Comparison of ENCODE assay signal across 9 cellular contexts in genomic region chr12:115354476-115354890, GRCh38.
A peak's percentile ranks its signal among the peaks of the same experiment; 100 is the strongest.
DNase-seq lines count a peak whose midpoint lies in the region; ATAC-seq and TF ChIP-seq lines count a peak whose summit lies in the region.
"Had no signal": no experiment of that assay in that cellular context is flagged by ENCODE, and none has a peak within 500 bp of the region (broad histone marks: within the 10 kb centered on the region; RNA-seq: fewer than 3 reads in every experiment).

No MANE protein-coding gene starts in this region.

- no peaks in the 10 kb centered on the region for H4K20me1 ChIP-seq in SK-N-SH (ENCODE audit: insufficient read depth)

- no peaks in the 10 kb centered on the region for H3K27me3 ChIP-seq in SK-N-SH (ENCODE audit: insufficient read depth)
- H3K27me3 ChIP-seq in tibial nerve = no peaks in the 10 kb centered on the region

- H3K9me3 ChIP-seq in SK-N-SH (no peaks in the 10 kb centered on the region), tibial nerve (no peaks in the 10 kb centered on the region)

- peak overlapping the region; percentile 70 for H3K4me2 ChIP-seq in SK-N-SH

- H3K79me2 ChIP-seq in SK-N-SH (ENCODE audit: insufficient read depth) = no peaks in the 10 kb centered on the region

- H3K27ac ChIP-seq in SK-N-SH (ENCODE audit: low read depth in 2 of 2, low read length in 1 of 2) = peak overlapping the region; percentile 26 to 92; a peak in 3 of 4 replicates
- H3K27ac ChIP-seq in tibial nerve = peak overlapping the region in 3 of 4 donors; percentile 68 to 86 (median 79)

- peak overlapping the region; percentile 34 to 50; a peak in 3 of 4 replicates for H3K4me3 ChIP-seq in SK-N-SH (ENCODE audit: low read depth in 2 of 2, low read length in 1 of 2)
- H3K4me3 ChIP-seq in tibial nerve = peak overlapping the region in 2 of 4 donors; percentile 7 to 36

- H3K36me3 ChIP-seq in SK-N-SH (replicated peaks in 1 of 2; ENCODE audit: control insufficient read depth in 1 of 2, insufficient read depth in 2 of 2, low read length in 1 of 2) = no peaks in the 10 kb centered on the region
- no peaks in the 10 kb centered on the region for H3K36me3 ChIP-seq in tibial nerve

- H3K9ac ChIP-seq in SK-N-SH = peak overlapping the region; percentile 76

- TF ChIP-seq EP300 in SK-N-SH (IDR thresholded peaks at IDR 0.05; ENCODE audit: borderline replicate concordance in 1 of 2, low read depth in 1 of 2, low read length in 1 of 2) (no peak), tibial nerve (IDR thresholded peaks at IDR 0.05) (no peak)

- no peaks in the 10 kb centered on the region for H3K9me3 Mint-ChIP-seq in T-helper 2 cell treated with Interferon-gamma antibody and Interleukin-4, amounts not matched to agents 5 μg/mL and 100 μg/mL, for 36 hours

- no peaks in the 10 kb centered on the region for H3K27me3 Mint-ChIP-seq in T-helper 2 cell treated with Interferon-gamma antibody and Interleukin-4, amounts not matched to agents 5 μg/mL and 100 μg/mL, for 36 hours (ENCODE audit: low read depth)

- H3K4me1 ChIP-seq in SK-N-SH (ENCODE audit: control insufficient read depth in 1 of 2, insufficient read depth in 2 of 2, low read depth in 1 of 2, low read length in 1 of 2) (peaks cover 0 to 9% of the 10 kb centered on the region in 2 experiments; a peak in 2 of 4 replicates), tibial nerve (peaks cover 0 to 7% (median 0%) of the 10 kb centered on the region in 4 donors)

- intact Hi-C loops in left colon (cut with DNase I, micrococcal nuclease) = no loop called here

- 65% methylated on average over 1 of the region's 1 CpG for WGBS in SK-N-SH (ENCODE audit: low lambda C conversion rate)
- 87 to 95% methylated on average over 1 of the region's 1 CpG for WGBS in tibial nerve, 2 donors

- peak overlapping the region; percentile 23 for H3K4me3 Mint-ChIP-seq in T-helper 2 cell treated with Interferon-gamma antibody and Interleukin-4, amounts not matched to agents 5 μg/mL and 100 μg/mL, for 36 hours
- H3K4me3 Mint-ChIP-seq: activated naive CD8-positive, alpha-beta T cell had no signal

- H3K36me3 Mint-ChIP-seq in T-helper 2 cell treated with Interferon-gamma antibody and Interleukin-4, amounts not matched to agents 5 μg/mL and 100 μg/mL, for 36 hours (ENCODE audit: low read depth) = no peaks in the 10 kb centered on the region
- H3K36me3 Mint-ChIP-seq: activated naive CD8-positive, alpha-beta T cell had no signal

- no peak for TF ChIP-seq POLR2A in tibial nerve (IDR thresholded peaks at IDR 0.05)

- CTCF ChIA-PET in SK-N-SH (lab: Yijun Ruan, JAX) = interaction anchor here (0.9 kb wide), 1 partner anchor 394 kb away, joined by 3 read pairs; no protein-coding TSS in a partner anchor

- ATAC-seq in left colon = peak; percentile 26

- no peaks in the 10 kb centered on the region for H3K4me1 Mint-ChIP-seq in T-helper 2 cell treated with Interferon-gamma antibody and Interleukin-4, amounts not matched to agents 5 μg/mL and 100 μg/mL, for 36 hours (ENCODE audit: low read depth)

- H2AFZ ChIP-seq in SK-N-SH (ENCODE audit: low read depth) = peak overlapping the region; percentile 58

- H3K27ac Mint-ChIP-seq in T-helper 2 cell treated with Interferon-gamma antibody and Interleukin-4, amounts not matched to agents 5 μg/mL and 100 μg/mL, for 36 hours = peak overlapping the region; percentile 73
- H3K27ac Mint-ChIP-seq: activated naive CD8-positive, alpha-beta T cell had no signal

- no peak for TF ChIP-seq RAD21 in SK-N-SH (IDR thresholded peaks at IDR 0.05; ENCODE audit: low read length)

- no peaks in the 10 kb centered on the region for H3K9me2 ChIP-seq in SK-N-SH

- POLR2A ChIA-PET in SK-N-SH (lab: Yijun Ruan, JAX) = no interaction called here

- TF ChIP-seq CTCF in SK-N-SH (IDR thresholded peaks at IDR 0.05) (no peak), tibial nerve (IDR thresholded peaks at IDR 0.05) (no peak)

- DNase-seq in T-helper 2 cell treated with Interferon-gamma antibody and Interleukin-4, amounts not matched to agents 5 μg/mL and 100 μg/mL, for 36 hours (ENCODE audit: low spot score) = no peak
- DNase-seq in T-helper 2 cell = no peak
- DNase-seq in SK-N-SH = no peak
- DNase-seq in left colon = no peak
- DNase-seq in tibial nerve (ENCODE audit: low spot score in 2 of 2) = no peak
- DNase-seq in NCI-H2171 (lab: John Stamatoyannopoulos, UW) = no peak
- no peak for DNase-seq in GM03348 (ENCODE audit: low spot score)
- no peak for DNase-seq in NCI-H1694 (lab: John Stamatoyannopoulos, UW)

- no peaks in the 10 kb centered on the region for H3F3A ChIP-seq in SK-N-SH (replicated peaks; ENCODE audit: insufficient read depth)

TF ChIP-seq in SK-N-SH, 30 proteins besides CTCF, POLR2A, EP300 and RAD21:
- TF ChIP-seq SIN3A (IDR thresholded peaks at IDR 0.05; ENCODE audit: borderline replicate concordance, low read depth, low read length) = no peak
- TF ChIP-seq GATA2 (CRISPR knock-in tag; IDR thresholded peaks at IDR 0.05) = no peak
- no peak for TF ChIP-seq CHD2 (IDR thresholded peaks at IDR 0.05; ENCODE audit: low read length, partially characterized antibody)
TF ChIP-seq in SK-N-SH: peak in this region for 0.
